Comparison of ENCODE assay signal across 18 cellular contexts in genomic region chr6:113636357-113636824, GRCh38.
DNase-seq lines count a peak whose midpoint lies in the region; ATAC-seq, FAIRE-seq and TF ChIP-seq lines count a peak whose summit lies in the region.
"Had no signal": no experiment of that assay in that cellular context is flagged by ENCODE, and none has a peak within 500 bp of the region (broad histone marks: within the 10 kb centered on the region; RNA-seq: fewer than 3 reads in every experiment).

No MANE protein-coding gene starts in this region.

- FAIRE-seq in GM12878 (lab: Jason Lieb, UNC) (no peak), HepG2 (lab: Jason Lieb, UNC) (peak; percentile 85)
- FAIRE-seq: G401.6 had no signal

- H3K9me3 ChIP-seq in HCT116 (ENCODE audit: control insufficient read depth in 1 of 2, insufficient read depth in 1 of 2, low read depth in 1 of 2, low read length in 2 of 2) (no peaks in the 10 kb centered on the region), GM12878 (replicated peaks; ENCODE audit: control insufficient read depth, insufficient read depth, low read length) (no peaks in the 10 kb centered on the region), HepG2 (ENCODE audit: low read length) (no peaks in the 10 kb centered on the region), SJCRH30 (replicated peaks) (no peaks in the 10 kb centered on the region)
- H3K9me3 ChIP-seq: left lung had no signal

- CTCF ChIA-PET in HCT116 (lab: Charles Lee): no interaction called here
- CTCF ChIA-PET in GM12878 (lab: Yijun Ruan, JAX): interaction anchor here (0.8 to 15.8 kb wide), 4 partner anchors 9 to 330 kb away, joined by 3 to 146 read pairs (median 6); no protein-coding TSS in a partner anchor
- CTCF ChIA-PET in HepG2 (lab: Yijun Ruan, JAX; ENCODE audit: low intra/inter-chr PET ratio, low total read pairs): no interaction called here

- intact Hi-C loops in HCT116 (cut with micrococcal nuclease): no loop called here
- intact Hi-C loops in GM12878 (cut with micrococcal nuclease; ENCODE audit: unreplicated experiment): no loop called here
- intact Hi-C loops in HepG2 (cut with micrococcal nuclease; ENCODE audit: unreplicated experiment): no loop called here

- POLR2A ChIA-PET in HCT116 (lab: Charles Lee) (no interaction called here), GM12878 (lab: Charles Lee) (interaction anchor here (0.9 to 15.9 kb wide), 6 partner anchors 9 to 222 kb away, joined by 3 to 304 read pairs (median 10); no protein-coding TSS in a partner anchor), HepG2 (lab: Yijun Ruan, JAX) (interaction anchor here (0.6 to 1.5 kb wide), 2 partner anchors 222 to 284 kb away, joined by 3 to 6 read pairs; no protein-coding TSS in a partner anchor)

- TF ChIP-seq EP300 in GM12878 (IDR thresholded peaks at IDR 0.05; ENCODE audit: borderline replicate concordance in 1 of 2, control insufficient read depth in 1 of 2, low read depth in 2 of 2, low read length in 2 of 2): no peak
- no peak for TF ChIP-seq EP300 in HepG2 (IDR thresholded peaks at IDR 0.05; ENCODE audit: low read depth in 2 of 2, low read length in 2 of 2)
- no peak for TF ChIP-seq EP300 in HepG2 (CRISPR knock-in tag; IDR thresholded peaks at IDR 0.05; ENCODE audit: borderline replicate concordance)

- no TSS peak for BruUV-seq in HCT116 (replicated peaks; lab: Mats Ljungman, UMichigan)
- no TSS peak for BruUV-seq in GM12878 (replicated peaks; lab: Mats Ljungman, UMichigan)
- no TSS peak for BruUV-seq in HepG2 (replicated peaks; lab: Mats Ljungman, UMichigan)

- no peaks in the 10 kb centered on the region for H3K79me2 ChIP-seq in HCT116 (ENCODE audit: insufficient read depth, low read length)
- peaks cover 21% of the 10 kb centered on the region for H3K79me2 ChIP-seq in GM12878 (ENCODE audit: control insufficient read depth, insufficient read depth, low read length)
- no peaks in the 10 kb centered on the region for H3K79me2 ChIP-seq in HepG2 (ENCODE audit: insufficient read depth, low read length)

- no peaks in the 10 kb centered on the region for H3K36me3 ChIP-seq in HCT116 (ENCODE audit: control insufficient read depth in 1 of 2, insufficient read depth in 2 of 2, low read length in 2 of 2)
- no peaks in the 10 kb centered on the region for H3K36me3 ChIP-seq in GM12878 (ENCODE audit: control insufficient read depth in 2 of 2, insufficient read depth in 2 of 2, low read length in 1 of 2)
- H3K36me3 ChIP-seq in HepG2 (replicated peaks in 1 of 2; ENCODE audit: control insufficient read depth in 1 of 2, insufficient read depth in 2 of 2, low read length in 2 of 2): no peaks in the 10 kb centered on the region
- no peaks in the 10 kb centered on the region for H3K36me3 ChIP-seq in SJCRH30
- H3K36me3 ChIP-seq: left lung had no signal

- TF ChIP-seq RAD21 in HCT116 (IDR thresholded peaks at IDR 0.05; ENCODE audit: low read depth) (no peak), GM12878 (IDR thresholded peaks at IDR 0.05; ENCODE audit: insufficient read depth, low read depth, low read length) (no peak), HepG2 (CRISPR knock-in tag; IDR thresholded peaks at IDR 0.05) (no peak)

- peaks cover 11 to 21% of the 10 kb centered on the region in 2 experiments for H3K4me1 ChIP-seq in HCT116 (ENCODE audit: control insufficient read depth in 1 of 2, insufficient read depth in 2 of 2, low read length in 2 of 2)
- H3K4me1 ChIP-seq in GM12878 (ENCODE audit: control insufficient read depth, insufficient read depth, low read length): peaks cover 49% of the 10 kb centered on the region
- peaks cover 89% of the 10 kb centered on the region for H3K4me1 ChIP-seq in HepG2 (ENCODE audit: insufficient read depth, low read length)
- H3K4me1 ChIP-seq in SJCRH30: 0 out of 2 replicates have a peak, but pooled peaks cover 5% of the 10 kb centered on the region

- no peaks in the 10 kb centered on the region for H3K9me2 ChIP-seq in HCT116 (ENCODE audit: insufficient read depth)

- H3K27ac ChIP-seq in HCT116 (ENCODE audit: low read depth, low read length) (no peak overlapping the region), GM12878 (ENCODE audit: control insufficient read depth, insufficient read depth) (peak overlapping the region; percentile 100), HepG2 (ENCODE audit: extremely low read length, insufficient read depth, low read length) (peak overlapping the region; percentile 41), SJCRH30 (no peak overlapping the region)
- H3K27ac ChIP-seq: KMS-11 had no signal

- H3K4me2 ChIP-seq in HCT116 (ENCODE audit: low read length) (no peak overlapping the region), GM12878 (ENCODE audit: control insufficient read depth, insufficient read depth) (peak overlapping the region; percentile 41), HepG2 (ENCODE audit: low read depth, low read length) (peak overlapping the region; percentile 47)
- H3K4me2 ChIP-seq: KMS-11 had no signal

- H3K27me3 ChIP-seq in HCT116 (ENCODE audit: insufficient read depth, low read length): no peaks in the 10 kb centered on the region
- H3K27me3 ChIP-seq in GM12878 (replicated peaks in 1 of 2; ENCODE audit: control insufficient read depth in 2 of 2, insufficient read depth in 2 of 2, low read length in 1 of 2): no peaks in the 10 kb centered on the region
- no peaks in the 10 kb centered on the region for H3K27me3 ChIP-seq in HepG2 (ENCODE audit: control insufficient read depth in 1 of 2, insufficient read depth in 2 of 2, low read length in 2 of 2)
- H3K27me3 ChIP-seq in SJCRH30: no peaks in the 10 kb centered on the region
- H3K27me3 ChIP-seq: left lung had no signal

- in situ Hi-C loops in GM12878 (cut with MboI): loop anchor here (25.0 kb wide), 2 partner anchors 1799 to 1899 kb away; no protein-coding TSS in a partner anchor
- in situ Hi-C loops in HepG2 (cut with HindIII; ENCODE audit: extremely low pct_ligation_motif_present, low pct_unique_long_range_greater_than_20kb): loop anchor here (10.0 kb wide), 1 partner anchor 282 kb away; no protein-coding TSS in a partner anchor

- H3K4me3 ChIP-seq in HCT116 (replicated peaks in 1 of 2; ENCODE audit: low read depth in 1 of 2, low read length in 2 of 2) (no peak overlapping the region), GM12878 (no peak overlapping the region), HepG2 (replicated peaks in 1 of 3; ENCODE audit: insufficient read depth in 1 of 3, low read depth in 2 of 3, low read length in 3 of 3) (no peak overlapping the region), SJCRH30 (no peak overlapping the region)
- H3K4me3 ChIP-seq: left lung had no signal

- RAD21 ChIA-PET in HCT116 (lab: Charles Lee; ENCODE audit: low non-redundant PET in 1 of 2, low total read pairs in 2 of 2, uncharacterized antibody in 2 of 2, unreplicated experiment in 2 of 2): interaction anchor here in 1 of 2 experiments (0.6 kb wide), 1 partner anchor 17 kb away, joined by 4 read pairs; no protein-coding TSS in a partner anchor
- RAD21 ChIA-PET in GM12878 (lab: Charles Lee; ENCODE audit: unreplicated experiment): interaction anchor here (0.6 to 14.0 kb wide), 14 partner anchors 8 to 330 kb away, joined by 3 to 142 read pairs (median 5); no protein-coding TSS in a partner anchor

- TF ChIP-seq CTCF in HCT116 (IDR thresholded peaks at IDR 0.05 in 2 of 3, conservative IDR thresholded peaks at IDR 0.05 in 1 of 3; ENCODE audit: borderline replicate concordance in 1 of 3, insufficient read depth in 1 of 3, low read depth in 2 of 3, low read length in 2 of 3): no peak
- no peak for TF ChIP-seq CTCF in GM12878 (IDR thresholded peaks at IDR 0.05 in 2 of 3, conservative IDR thresholded peaks at IDR 0.05 in 1 of 3; ENCODE audit: control insufficient read depth in 2 of 3, extremely low read depth in 1 of 3, insufficient read depth in 1 of 3, low read depth in 3 of 3, low read length in 3 of 3)
- TF ChIP-seq CTCF in HepG2 (CRISPR knock-in tag; IDR thresholded peaks at IDR 0.05): no peak

- 0% methylated on average over 1 of the region's 1 CpG for WGBS in GM12878 (ENCODE audit: insufficient coverage, insufficient replicate concordance, low lambda C conversion rate, missing lambda C conversion rate)
- WGBS in HepG2 (ENCODE audit: low lambda C conversion rate): 15% methylated on average over 1 of the region's 1 CpG

- SMC1A ChIA-PET in GM12878 (lab: Charles Lee; ENCODE audit: uncharacterized antibody, unreplicated experiment): interaction anchor here (0.6 to 15.5 kb wide), 20 partner anchors 8 to 858 kb away, joined by 3 to 489 read pairs (median 4); no protein-coding TSS in a partner anchor

- peak; percentile 19 for DNase-seq in A172 (ENCODE audit: low spot score)
- DNase-seq in HCT116 (ENCODE audit: low read depth, low spot score): no peak
- no peak for DNase-seq in GM12878 (ENCODE audit: low read depth, low spot score)
- DNase-seq in HepG2 (ENCODE audit: low spot score): peak; percentile 26
- DNase-seq in anterior cingulate cortex (lab: John Stamatoyannopoulos, UW): no peak
- DNase-seq in NCI-H1694 treated with DMSO at 0.1 percent for 48 hours (lab: John Stamatoyannopoulos, UW): no peak
- no peak for DNase-seq in NCI-H446 treated with DMSO at 0.1 percent for 48 hours (lab: John Stamatoyannopoulos, UW)
- DNase-seq in SJCRH30: no peak
- DNase-seq: activated CD4-positive, alpha-beta T cell treated with anti-CD3 and anti-CD28 coated beads for 36 hours; activated T-cell treated with anti-CD3 and anti-CD28 coated beads, Interleukin-2, amount 50 U/mL, for 72 hours; aorta; effector memory CD8-positive, alpha-beta T cell; left lung; NCI-H1930; nephron progenitor cell; NK-92 treated with Interleukin-12 subunit alpha and Interleukin-12 subunit beta, amount 100 ng/mL, for 24 hours had no signal

- H3K9ac ChIP-seq in HCT116 (ENCODE audit: low read length): no peak overlapping the region
- H3K9ac ChIP-seq in GM12878 (ENCODE audit: control insufficient read depth, insufficient read depth, low read length): no peak overlapping the region
- peak overlapping the region; percentile 31; the same call in 1 of the 2 replicates for H3K9ac ChIP-seq in HepG2 (ENCODE audit: insufficient read depth, low read depth, low read length)
- H3K9ac ChIP-seq: KMS-11 had no signal

- no peak for TF ChIP-seq POLR2A in HCT116 (IDR thresholded peaks at IDR 0.05; ENCODE audit: borderline replicate concordance, extremely low read depth, insufficient read depth, insufficient read length)
- no peak for TF ChIP-seq POLR2A in GM12878 (IDR thresholded peaks at IDR 0.05; ENCODE audit: low read depth, low read length)
- TF ChIP-seq POLR2A in HepG2 (IDR thresholded peaks at IDR 0.05; ENCODE audit: insufficient read depth in 1 of 2, low read depth in 2 of 2, low read length in 2 of 2): no peak

- H4K20me1 ChIP-seq in HCT116 (ENCODE audit: insufficient read depth) (no peaks in the 10 kb centered on the region), GM12878 (ENCODE audit: control insufficient read depth, insufficient read depth) (no peaks in the 10 kb centered on the region), HepG2 (ENCODE audit: insufficient read depth, low read length) (no peaks in the 10 kb centered on the region)

- ATAC-seq in HCT116: no peak
- ATAC-seq in GM12878: no peak
- peak; percentile 80 for ATAC-seq in HepG2
- ATAC-seq: activated CD4-positive, alpha-beta T cell treated with anti-CD3 and anti-CD28 coated beads for 36 hours; activated T-cell treated with anti-CD3 and anti-CD28 coated beads, Interleukin-2, amount 50 U/mL, for 72 hours; effector memory CD8-positive, alpha-beta T cell; left lung had no signal

- H2AFZ ChIP-seq in HCT116 (ENCODE audit: low read depth, low read length, poor library complexity, severe bottlenecking): peak overlapping the region; percentile 22
- peak overlapping the region; percentile 37 for H2AFZ ChIP-seq in GM12878 (ENCODE audit: control insufficient read depth, low read depth, low read length)
- no peak overlapping the region for H2AFZ ChIP-seq in HepG2 (ENCODE audit: low read length)

Comparison
In these comparisons a context has a peak if more than half of its experiments do, and no peak if none do; other contexts are left out.
1. DNase-seq: peak in A172 (single experiment) and HepG2 (single experiment); none in HCT116 (single experiment), GM12878 (single experiment), anterior cingulate cortex (0 of 58), NCI-H1694 treated with DMSO at 0.1 percent for 48 hours (single experiment), NCI-H446 treated with DMSO at 0.1 percent for 48 hours (single experiment) and SJCRH30 (0 of 2).
2. H3K27ac ChIP-seq: peak in GM12878 (single experiment) and HepG2 (single experiment); none in HCT116 (single experiment) and SJCRH30 (single experiment).